ENCODE assay signal across 10 cellular contexts in genomic region chr3:10164201-10164545, GRCh38. TPM values are rescaled to one million over a fixed set of nuclear protein-coding genes. Genes with fewer than 3 reads are reported as not detected.
A peak's percentile ranks its signal among the peaks of the same experiment; 100 is the strongest.
DNase-seq lines count a peak whose midpoint lies in the region; ATAC-seq and TF ChIP-seq lines count a peak whose summit lies in the region.
"Not testable (repeated sequence)": the region's sequence is repeated elsewhere in the genome, so short reads cannot be mapped to it uniquely, and the experiment has no call there.
"Had no signal": no experiment of that assay in that cellular context is flagged by ENCODE, and none has a peak within 500 bp of the region (broad histone marks: within the 10 kb centered on the region; RNA-seq: fewer than 3 reads in every experiment).

No MANE protein-coding gene starts in this region.

- TF ChIP-seq CTCF in Calu3 (IDR thresholded peaks at IDR 0.05; ENCODE audit: unreplicated experiment); OCI-LY1 (IDR thresholded peaks at IDR 0.05; ENCODE audit: low read length); brain microvascular endothelial cell (IDR thresholded peaks at IDR 0.05; ENCODE audit: low read depth, low read length, missing control alignments); fibroblast of mammary gland (conservative IDR thresholded peaks at IDR 0.05; ENCODE audit: control insufficient read depth, insufficient read depth, low read depth, low read length); upper lobe of right lung (IDR thresholded peaks at IDR 0.05): not testable (repeated sequence)

- H3K9me3 ChIP-seq in OCI-LY1 (ENCODE audit: low read length); mesodermal cell (ENCODE audit: control insufficient read depth, low read length); upper lobe of right lung: not testable (repeated sequence)

- not testable (repeated sequence) for H3K27me3 ChIP-seq in OCI-LY1 (ENCODE audit: insufficient read depth, low read length); brain microvascular endothelial cell (replicated peaks); rectal smooth muscle tissue (ENCODE audit: control insufficient read depth, insufficient read depth, low read length); upper lobe of right lung

- peak overlapping the region; percentile 100 for H3K4me3 ChIP-seq in OCI-LY1 (ENCODE audit: low read depth, low read length, poor library complexity, severe bottlenecking)
- peak overlapping the region; percentile 85 for H3K4me3 ChIP-seq in brain microvascular endothelial cell (ENCODE audit: low read depth, low read length)
- H3K4me3 ChIP-seq in fibroblast of mammary gland (ENCODE audit: control insufficient read depth, low read depth, low read length): peak overlapping the region; percentile 75
- H3K4me3 ChIP-seq in mesodermal cell (ENCODE audit: extremely low read depth, insufficient read depth, low read length, poor library complexity, severe bottlenecking): peak overlapping the region; percentile 67
- peak overlapping the region; percentile 62 for H3K4me3 ChIP-seq in rectal smooth muscle tissue (ENCODE audit: low read length)
- peak overlapping the region; percentile 73 for H3K4me3 ChIP-seq in upper lobe of right lung

- peak overlapping the region; percentile 96 for H3K4me2 ChIP-seq in OCI-LY1 (ENCODE audit: low read length)

- in situ Hi-C loops in brain microvascular endothelial cell (cut with HindIII; ENCODE audit: low pct_ligation_motif_present, low sequenced_read_pairs): not testable (repeated sequence)

- not testable (repeated sequence) for H3K27ac ChIP-seq in OCI-LY1 (ENCODE audit: low read depth, low read length, poor library complexity, severe bottlenecking); brain microvascular endothelial cell; mesodermal cell (ENCODE audit: low read depth, low read length, severe bottlenecking); rectal smooth muscle tissue (ENCODE audit: low read depth, low read length); upper lobe of right lung

- H3K27me3 Mint-ChIP-seq in Calu3 (ENCODE audit: unreplicated experiment); activated CD4-positive, alpha-beta memory T cell treated with anti-CD3 and anti-CD28 coated beads, Interleukin-2, amount 10 ng/mL, durations not matched to agents 7 days and 5 days: not testable (repeated sequence)

- peak overlapping the region; percentile 71 for H3K4me3 Mint-ChIP-seq in Calu3 (ENCODE audit: low read depth, unreplicated experiment)
- peak overlapping the region; percentile 70 for H3K4me3 Mint-ChIP-seq in activated CD4-positive, alpha-beta memory T cell treated with anti-CD3 and anti-CD28 coated beads, Interleukin-2, amount 10 ng/mL, durations not matched to agents 7 days and 5 days

- H3K79me2 ChIP-seq in OCI-LY1 (ENCODE audit: insufficient read depth, low read length): not testable (repeated sequence)

- not testable (repeated sequence) for BruUV-seq in Calu3 (replicated peaks; lab: Mats Ljungman, UMichigan)

- intact Hi-C loops in Calu3 (cut with micrococcal nuclease; ENCODE audit: unreplicated experiment): not testable (repeated sequence)
- intact Hi-C loops in upper lobe of right lung (cut with DNase I): loop anchor here (5.0 kb wide), 1 partner anchor 63 kb away; no protein-coding TSS in a partner anchor

- not testable (repeated sequence) for H3K27ac Mint-ChIP-seq in Calu3 (ENCODE audit: unreplicated experiment); activated CD4-positive, alpha-beta memory T cell treated with anti-CD3 and anti-CD28 coated beads, Interleukin-2, amount 10 ng/mL, durations not matched to agents 7 days and 5 days

- ATAC-seq in upper lobe of right lung: not testable (repeated sequence)

- peaks cover 18% of the 10 kb centered on the region for H3K4me1 Mint-ChIP-seq in Calu3 (ENCODE audit: low read depth, unreplicated experiment)
- peaks cover 32% of the 10 kb centered on the region for H3K4me1 Mint-ChIP-seq in activated CD4-positive, alpha-beta memory T cell treated with anti-CD3 and anti-CD28 coated beads, Interleukin-2, amount 10 ng/mL, durations not matched to agents 7 days and 5 days

- H3K36me3 ChIP-seq in OCI-LY1 (ENCODE audit: insufficient read depth, low read length); brain microvascular endothelial cell (replicated peaks); mesodermal cell (ENCODE audit: control insufficient read depth, insufficient read depth, low read length); rectal smooth muscle tissue (ENCODE audit: control insufficient read depth, insufficient read depth, low read length); upper lobe of right lung: not testable (repeated sequence)

- H3F3A ChIP-seq in OCI-LY1 (ENCODE audit: insufficient read depth, low read length): not testable (repeated sequence)

- H2AFZ ChIP-seq in OCI-LY1 (ENCODE audit: low read length): not testable (repeated sequence)

- WGBS in mesodermal cell (ENCODE audit: insufficient coverage in 2 of 2), 2 experiments: 82 to 93% methylated on average over 8 to 12 of the region's 12 CpGs

- DNase-seq in Calu3; activated CD4-positive, alpha-beta memory T cell treated with anti-CD3 and anti-CD28 coated beads, Interleukin-2, amount 10 ng/mL, durations not matched to agents 7 days and 5 days; brain microvascular endothelial cell; fibroblast of mammary gland (ENCODE audit: low read depth); upper lobe of right lung: not testable (repeated sequence)

- H3K36me3 Mint-ChIP-seq in Calu3 (ENCODE audit: insufficient read depth, unreplicated experiment): peaks cover 41% of the 10 kb centered on the region
- H3K36me3 Mint-ChIP-seq in activated CD4-positive, alpha-beta memory T cell treated with anti-CD3 and anti-CD28 coated beads, Interleukin-2, amount 10 ng/mL, durations not matched to agents 7 days and 5 days (ENCODE audit: low read depth): not testable (repeated sequence)

- H3K4me1 ChIP-seq in OCI-LY1 (ENCODE audit: insufficient read depth, low read length, severe bottlenecking): peaks cover 42% of the 10 kb centered on the region
- not testable (repeated sequence) for H3K4me1 ChIP-seq in mesodermal cell (ENCODE audit: control insufficient read depth, insufficient read depth, low read length, poor library complexity, severe bottlenecking); rectal smooth muscle tissue (ENCODE audit: control insufficient read depth, insufficient read depth, low read length); upper lobe of right lung

- not testable (repeated sequence) for H3K9me2 ChIP-seq in OCI-LY1 (ENCODE audit: low read depth, low read length)

- CTCF ChIA-PET in Calu3 (lab: Charles Lee): interaction anchor here (0.6 to 0.7 kb wide), 2 partner anchors 20 to 218 kb away, joined by 3 read pairs; no protein-coding TSS in a partner anchor
- CTCF ChIA-PET in activated CD4-positive, alpha-beta memory T cell treated with anti-CD3 and anti-CD28 coated beads, Interleukin-2, amount 10 ng/mL, durations not matched to agents 7 days and 5 days (lab: Charles Lee): interaction anchor here (0.7 to 1.8 kb wide), 7 partner anchors 29 to 164 kb away, joined by 3 to 9 read pairs (median 3); no protein-coding TSS in a partner anchor

- H3K9me3 Mint-ChIP-seq in Calu3 (ENCODE audit: low read depth, unreplicated experiment); activated CD4-positive, alpha-beta memory T cell treated with anti-CD3 and anti-CD28 coated beads, Interleukin-2, amount 10 ng/mL, durations not matched to agents 7 days and 5 days: not testable (repeated sequence)

- POLR2A ChIA-PET in activated CD4-positive, alpha-beta memory T cell treated with anti-CD3 and anti-CD28 coated beads, Interleukin-2, amount 10 ng/mL, durations not matched to agents 7 days and 5 days (lab: Charles Lee): interaction anchor here (0.6 to 1.0 kb wide), 5 partner anchors 11 to 60 kb away, joined by 3 read pairs; no protein-coding TSS in a partner anchor

- not testable (repeated sequence) for H4K20me1 ChIP-seq in OCI-LY1 (ENCODE audit: insufficient read depth, low read length)

- H3K9ac ChIP-seq in OCI-LY1 (ENCODE audit: low read length); rectal smooth muscle tissue (ENCODE audit: low read length): not testable (repeated sequence)

RNA-seq across cellular contexts. Expression of gene IRAK2, which starts 0.5 kb away (rescaled TPM):
- total RNA-seq in Calu3 (2022) (25.5 and 31.6 TPM in 2 replicates), upper lobe of right lung (5.2 TPM)
- 1 to 10 TPM; 5.1 to 5.2 TPM for total RNA-seq in activated CD4-positive, alpha-beta memory T cell treated with anti-CD3 and anti-CD28 coated beads, Interleukin-2, amount 10 ng/mL, durations not matched to agents 7 days and 5 days
- polyA plus RNA-seq in mesodermal cell (2013, experiment 1 of 2): 2.3 TPM
- polyA plus RNA-seq in mesodermal cell (2013, experiment 2 of 2): 1.8 TPM

RNA-seq across cellular contexts. Expression of gene VHL, which starts 22.6 kb away (rescaled TPM):
- total RNA-seq in Calu3 (2022): 49.0 and 50.4 TPM in 2 replicates
- total RNA-seq in activated CD4-positive, alpha-beta memory T cell treated with anti-CD3 and anti-CD28 coated beads, Interleukin-2, amount 10 ng/mL, durations not matched to agents 7 days and 5 days: 10 to 100 TPM; 68.5 to 73.2 TPM
- 52.3 TPM for polyA plus RNA-seq in mesodermal cell (2013, experiment 1 of 2)
- polyA plus RNA-seq in mesodermal cell (2013, experiment 2 of 2): 48.2 TPM
- 37.2 TPM for total RNA-seq in upper lobe of right lung

RNA-seq across cellular contexts. Expression of gene BRK1, which starts 48.7 kb away (rescaled TPM):
- total RNA-seq in Calu3 (2022): 120 and 126 TPM in 2 replicates
- 100 to 1,000 TPM; 117 to 118 TPM for total RNA-seq in activated CD4-positive, alpha-beta memory T cell treated with anti-CD3 and anti-CD28 coated beads, Interleukin-2, amount 10 ng/mL, durations not matched to agents 7 days and 5 days
- 190 TPM for polyA plus RNA-seq in mesodermal cell (2013, experiment 1 of 2)
- 164 TPM for polyA plus RNA-seq in mesodermal cell (2013, experiment 2 of 2)
- total RNA-seq in upper lobe of right lung: 112 TPM

RNA-seq across cellular contexts. Expression of gene FANCD2OS, which starts 56.1 kb away (rescaled TPM):
- total RNA-seq in Calu3 (2022): not detected in 2 replicates
- not detected for total RNA-seq in activated CD4-positive, alpha-beta memory T cell treated with anti-CD3 and anti-CD28 coated beads, Interleukin-2, amount 10 ng/mL, durations not matched to agents 7 days and 5 days
- polyA plus RNA-seq in mesodermal cell (2013, experiment 1 of 2): not detected
- not detected for polyA plus RNA-seq in mesodermal cell (2013, experiment 2 of 2)
- total RNA-seq in upper lobe of right lung: not detected
- total RNA-seq: G401, myocyte had no signal
